34 cellular contexts compared by ENCODE assay signal in the genomic region with DNA sequence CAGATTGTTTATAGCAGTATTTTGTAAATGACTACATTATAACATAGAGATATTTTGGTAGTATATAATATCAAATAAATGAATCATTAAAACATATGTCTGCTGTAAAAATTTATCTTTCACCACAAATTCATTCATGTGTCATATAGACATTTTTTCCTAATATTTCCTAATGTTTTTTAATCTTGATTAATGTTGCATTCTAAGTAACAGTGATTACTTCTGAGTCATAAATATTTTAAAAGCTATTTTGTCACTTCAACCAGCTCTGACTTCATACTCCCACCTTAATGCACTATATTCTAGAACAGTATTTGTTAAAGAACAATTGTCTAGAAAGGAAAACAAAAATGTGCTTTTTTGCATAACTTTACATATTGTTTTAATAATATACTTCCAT.
"Had no signal": no experiment of that assay in that cellular context is flagged by ENCODE, and none has a peak within 500 bp of the region (broad histone marks: within the 10 kb centered on the region; RNA-seq: fewer than 3 reads in every experiment).

No MANE protein-coding gene starts in this region.

- H3K4me3 ChIP-seq: adrenal gland, ascending aorta, body of pancreas, breast epithelium, cardiac muscle cell had no signal

- H3K4me1 ChIP-seq: adrenal gland, ascending aorta, breast epithelium had no signal

- H3K27ac ChIP-seq: adrenal gland, ascending aorta, body of pancreas, brain microvascular endothelial cell, breast epithelium, cardiac muscle cell had no signal

- ATAC-seq: activated naive CD4-positive, alpha-beta T cell treated with anti-CD3 and anti-CD28 coated beads, Interleukin-2, amount 50 U/mL, for 72 hours; activated naive CD8-positive, alpha-beta T cell treated with anti-CD3 and anti-CD28 coated beads, Interleukin-2, amount 50 U/mL, for 24 hours; activated T-cell treated with anti-CD3 and anti-CD28 coated beads, Interleukin-2, amount 50 U/mL, for 4 hours; activated T-cell treated with anti-CD3 and anti-CD28 coated beads, Interleukin-2, amount 50 U/mL, for 72 hours; activated T-helper 17 cell treated with anti-CD3 and anti-CD28 coated beads, Interleukin-2, amount 50 U/mL, for 72 hours; body of pancreas had no signal

- DNase-seq: activated effector memory CD4-positive, alpha-beta T cell treated with anti-CD3 and anti-CD28 coated beads, Interleukin-2, amount 50 U/mL, for 16 hours; activated effector memory CD4-positive, alpha-beta T cell treated with Interleukin-2 at 50 U/mL for 16 hours; activated gamma-delta T cell; activated gamma-delta T cell treated with Interleukin-2 at 50 U/mL for 16 hours; activated naive CD4-positive, alpha-beta T cell; activated naive CD4-positive, alpha-beta T cell treated with anti-CD3 and anti-CD28 coated beads for 36 hours; activated naive CD4-positive, alpha-beta T cell treated with anti-CD3 and anti-CD28 coated beads, Interleukin-2, amount 10 ng/mL, durations not matched to agents 7 days and 5 days; activated naive CD4-positive, alpha-beta T cell treated with anti-CD3 and anti-CD28 coated beads, Interleukin-2, amount 50 U/mL, for 16 hours; activated naive CD4-positive, alpha-beta T cell treated with Interleukin-2 at 50 U/mL for 16 hours; activated naive CD8-positive, alpha-beta T cell treated with anti-CD3 and anti-CD28 coated beads for 36 hours; activated naive CD8-positive, alpha-beta T cell treated with anti-CD3 and anti-CD28 coated beads, Interleukin-2, amount 10 ng/mL, durations not matched to agents 7 days and 5 days; activated naive CD8-positive, alpha-beta T cell treated with anti-CD3 and anti-CD28 coated beads, Interleukin-2, amount 50 U/mL, for 24 hours; activated T-cell treated with anti-CD3 and anti-CD28 coated beads, Interleukin-2, amount 50 U/mL, for 1 hour; activated T-cell treated with anti-CD3 and anti-CD28 coated beads, Interleukin-2, amount 50 U/mL, for 24 hours; activated T-cell treated with anti-CD3 and anti-CD28 coated beads, Interleukin-2, amount 50 U/mL, for 4 hours; activated T-cell treated with anti-CD3 and anti-CD28 coated beads, Interleukin-2, amount 50 U/mL, for 48 hours; activated T-cell treated with anti-CD3 and anti-CD28 coated beads, Interleukin-2, amount 50 U/mL, for 72 hours; adrenal gland; amniotic stem cell; amygdala; anterior cingulate cortex; aorta; body of pancreas; brain microvascular endothelial cell; caudate nucleus; central memory CD4-positive, alpha-beta T cell; cerebellar nuclear complex had no signal

- H3K27me3 ChIP-seq: ascending aorta, body of pancreas, brain microvascular endothelial cell, breast epithelium, cardiac muscle cell had no signal

- FAIRE-seq: astrocyte, bronchial epithelial cell had no signal

- H3K9me3 ChIP-seq: adrenal gland, ascending aorta, body of pancreas, breast epithelium had no signal

- H3K36me3 ChIP-seq: adrenal gland, ascending aorta, brain microvascular endothelial cell, breast epithelium, cardiac muscle cell had no signal
